In genomic region chr1:39065542-39065941, GRCh38 we compare ENCODE assay signal across 20 cellular contexts. TPM values are rescaled to one million over a fixed set of nuclear protein-coding genes. Genes with fewer than 3 reads are reported as not detected.
DNase-seq lines count a peak whose midpoint lies in the region; ATAC-seq and TF ChIP-seq lines count a peak whose summit lies in the region.
"Had no signal": no experiment of that assay in that cellular context is flagged by ENCODE, and none has a peak within 500 bp of the region (broad histone marks: within the 10 kb centered on the region; RNA-seq: fewer than 3 reads in every experiment).

No MANE protein-coding gene starts in this region.

- TF ChIP-seq POLR2A in prostate gland (IDR thresholded peaks at IDR 0.05) = no peak

- no peak for TF ChIP-seq CTCF in OCI-LY7 (conservative IDR thresholded peaks at IDR 0.05; ENCODE audit: low read length)
- TF ChIP-seq CTCF in prostate gland (IDR thresholded peaks at IDR 0.05) = no peak

- H3K4me3 ChIP-seq in OCI-LY7 (ENCODE audit: low read depth, low read length, poor library complexity, severe bottlenecking) (no peak overlapping the region), prostate gland (no peak overlapping the region)
- H3K4me3 ChIP-seq: PC-9 had no signal

- DNase-seq in NCI-H1092 treated with DMSO at 0.1 percent for 48 hours (lab: John Stamatoyannopoulos, UW) (peak; percentile 17), NCI-H1092 (lab: John Stamatoyannopoulos, UW) (no peak), NCI-H1105 treated with DMSO at 0.1 percent for 48 hours (lab: John Stamatoyannopoulos, UW) (peak; percentile 38), OCI-LY7 (ENCODE audit: low spot score) (no peak), prostate gland (ENCODE audit: low spot score) (peak; percentile 43), hypothalamus (lab: John Stamatoyannopoulos, UW) (no peak)
- DNase-seq: CD4-positive, CD25-positive, alpha-beta regulatory T cell; COR-L47; DMS 273 treated with DMSO at 0.1 percent for 48 hours; KG1; NCI-H1694 treated with DMSO at 0.1 percent for 48 hours; NCI-H2171 treated with DMSO at 0.1 percent for 48 hours; NCI-H446 treated with DMSO at 0.1 percent for 48 hours; PC-9; SIG-M5; T-helper 1 cell had no signal

- H3K9me3 ChIP-seq in OCI-LY7 (ENCODE audit: low read length) (no peaks in the 10 kb centered on the region), prostate gland (no peaks in the 10 kb centered on the region)

- H3K4me2 ChIP-seq in OCI-LY7 (ENCODE audit: low read length) = no peak overlapping the region
- H3K4me2 ChIP-seq: PC-9 had no signal

- H3K79me2 ChIP-seq in OCI-LY7 (ENCODE audit: insufficient read depth, low read depth, low read length) = no peaks in the 10 kb centered on the region

- WGBS in prostate gland = 48% methylated on average over 3 of the region's 3 CpGs

- no peaks in the 10 kb centered on the region for H4K20me1 ChIP-seq in OCI-LY7 (ENCODE audit: insufficient read depth, low read length)

- no TSS peak for BruUV-seq in OCI-LY7 (replicated peaks; lab: Mats Ljungman, UMichigan)

- H2AFZ ChIP-seq in OCI-LY7 (ENCODE audit: low read length) = peak overlapping the region; percentile 38
- H2AFZ ChIP-seq: PC-9 had no signal

- CTCF ChIA-PET in OCI-LY7 (lab: Charles Lee; ENCODE audit: unreplicated experiment) = no interaction called here

- POLR2A ChIA-PET in OCI-LY7 (lab: Charles Lee) = interaction anchor here (0.6 to 0.7 kb wide), 2 partner anchors 24 to 666 kb away, joined by 3 read pairs; no protein-coding TSS in a partner anchor

- no peak overlapping the region for H3K27ac ChIP-seq in OCI-LY7 (ENCODE audit: low read depth, low read length, poor library complexity, severe bottlenecking)
- no peak overlapping the region for H3K27ac ChIP-seq in prostate gland
- H3K27ac ChIP-seq: PC-9, RWPE1 had no signal

- H3K4me1 ChIP-seq in OCI-LY7 (ENCODE audit: insufficient read depth, low read length, poor library complexity, severe bottlenecking) (peaks cover 16% of the 10 kb centered on the region), prostate gland (replicated peaks) (peaks cover 4% of the 10 kb centered on the region)

- H3K9me2 ChIP-seq in OCI-LY7 (ENCODE audit: insufficient read depth, low read length) = no peaks in the 10 kb centered on the region

- no peaks in the 10 kb centered on the region for H3K27me3 ChIP-seq in prostate gland (replicated peaks; ENCODE audit: insufficient read depth)

- H3K36me3 ChIP-seq in OCI-LY7 (ENCODE audit: insufficient read depth, low read length) (no peaks in the 10 kb centered on the region), prostate gland (no peaks in the 10 kb centered on the region)

- intact Hi-C loops in OCI-LY7 (cut with micrococcal nuclease; ENCODE audit: unreplicated experiment) (no loop called here), prostate gland (cut with DNase I) (no loop called here)

- no peak for ATAC-seq in HG03432 (IDR thresholded peaks at IDR 0.05; ENCODE audit: unreplicated experiment)
- ATAC-seq: HepG2, SK-N-SH treated with all-trans-retinoic acid at 6 μM for 48 hours had no signal

RNA-seq across cellular contexts. Expression of gene NDUFS5, which starts 39.4 kb away (rescaled TPM):
- total RNA-seq in OCI-LY7 (2014; rRNA removed; shearing (Covaris generic)) = 255 and 373 TPM in 2 replicates
- total RNA-seq in OCI-LY7 (2022) = 135 and 161 TPM in 2 replicates
- 100 to 1,000 TPM; 310 to 473 TPM for total RNA-seq in prostate gland

Comparison
In these comparisons a context has a peak if more than half of its experiments do, and no peak if none do; other contexts are left out.
1. DNase-seq: peak in NCI-H1092 treated with DMSO at 0.1 percent for 48 hours (single experiment), NCI-H1105 treated with DMSO at 0.1 percent for 48 hours (single experiment) and prostate gland (single experiment); none in NCI-H1092 (single experiment), OCI-LY7 (single experiment) and hypothalamus (0 of 51).